In the genomic region with DNA sequence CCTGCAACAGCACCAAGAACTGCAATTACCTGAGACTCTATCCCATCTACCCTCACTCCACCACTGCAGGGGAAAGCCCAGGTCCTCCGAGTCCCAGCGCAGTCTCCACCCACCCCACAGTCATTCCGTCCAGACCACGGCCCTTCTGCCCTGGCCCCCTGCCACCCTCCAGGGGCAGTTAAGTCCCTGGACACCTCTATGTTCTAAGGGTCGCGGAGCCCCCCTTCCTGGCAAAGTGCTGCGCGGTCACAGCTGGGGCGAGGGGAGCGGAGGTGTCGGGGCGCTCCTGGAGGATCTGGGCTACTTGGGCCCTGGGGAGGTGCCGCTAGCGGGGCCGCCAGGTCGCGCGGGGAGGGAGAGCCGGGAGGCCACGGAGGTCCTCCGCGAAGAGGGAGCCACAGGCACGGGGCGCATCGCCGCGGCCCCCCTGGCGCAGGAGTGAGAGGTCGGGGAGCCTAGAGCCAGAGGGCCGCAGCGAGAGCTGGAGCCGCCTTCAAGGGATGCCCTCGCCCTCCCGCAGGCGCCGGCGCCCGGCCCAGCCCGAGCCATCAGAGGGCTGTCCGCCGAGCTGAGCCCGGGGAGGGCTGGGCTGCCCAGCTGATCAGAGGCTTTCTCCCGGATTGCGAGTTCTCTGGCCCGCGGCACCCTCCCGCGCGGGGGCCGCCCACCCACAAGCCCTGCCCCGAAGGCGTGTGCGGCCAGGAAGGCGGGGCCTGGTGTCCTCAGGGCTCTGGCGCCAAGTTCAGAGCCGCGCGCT, we compare ENCODE assay signal across 8 cellular contexts. TPM values are rescaled to one million over a fixed set of nuclear protein-coding genes. Genes with fewer than 3 reads are reported as not detected.
DNase-seq lines count a peak whose midpoint lies in the region; ATAC-seq, FAIRE-seq and TF ChIP-seq lines count a peak whose summit lies in the region.

No MANE protein-coding gene starts in this region.

- POLR2A ChIA-PET in GM10248 (lab: Yijun Ruan, JAX), result no interaction called here
- POLR2A ChIA-PET in IMR-90 (lab: Charles Lee; ENCODE audit: unreplicated experiment), result no interaction called here

- no peak overlapping the region for H2AK5ac ChIP-seq in IMR-90 (ENCODE audit: low read depth, low read length)

- H2AFZ ChIP-seq in IMR-90 (replicated peaks; ENCODE audit: low read length, poor library complexity) (peak overlapping the region; percentile 91), keratinocyte (ENCODE audit: control insufficient read depth, low read length) (peak overlapping the region; percentile 19)

- H2AK9ac ChIP-seq in IMR-90 (replicated peaks; ENCODE audit: low read depth, low read length, poor library complexity), result peak overlapping the region; percentile 37

- H2BK15ac ChIP-seq in IMR-90 (ENCODE audit: low read depth, low read length), result no peak overlapping the region

- CTCF ChIA-PET in GM10248 (lab: Yijun Ruan, JAX) (no interaction called here), IMR-90 (lab: Yijun Ruan, JAX) (interaction anchor here (1.1 kb wide), 2 partner anchors 176 to 1098 kb away, joined by 3 read pairs; no protein-coding TSS in a partner anchor)

- H3K4me1 ChIP-seq in IMR-90 (ENCODE audit: control insufficient read depth, insufficient read depth, low read length) (peaks cover 2% of the 10 kb centered on the region; the same call in 1 of the 2 replicates), keratinocyte (ENCODE audit: control insufficient read depth, extremely low read depth, insufficient read depth, low read length) (peaks cover 3% of the 10 kb centered on the region)

- H3K9me1 ChIP-seq in IMR-90 (ENCODE audit: insufficient read depth, low read length) (peaks cover 3% of the 10 kb centered on the region), keratinocyte (ENCODE audit: control insufficient read depth, extremely low read depth, insufficient read depth, low read length) (no peaks in the 10 kb centered on the region)

- intact Hi-C loops in IMR-90 (cut with micrococcal nuclease), result no loop called here

- no TSS peak for BruUV-seq in IMR-90 (replicated peaks; lab: Mats Ljungman, UMichigan)

- H3K79me1 ChIP-seq in IMR-90 (ENCODE audit: low read depth in 1 of 2, low read length in 2 of 2), result peaks cover 0 to 6% of the 10 kb centered on the region in 2 experiments; a peak in 1 of 4 replicates

- H3K36me3 ChIP-seq in IMR-90 (ENCODE audit: control insufficient read depth, insufficient read depth, low read length), result no peaks in the 10 kb centered on the region
- no peaks in the 10 kb centered on the region for H3K36me3 ChIP-seq in keratinocyte (ENCODE audit: control insufficient read depth in 2 of 2, extremely low read depth in 1 of 2, insufficient read depth in 2 of 2, low read length in 2 of 2)

- peak overlapping the region; percentile 58 for H3K4me3 ChIP-seq in IMR-90 (ENCODE audit: insufficient read depth, low read depth, low read length)
- H3K4me3 ChIP-seq in keratinocyte (ENCODE audit: control insufficient read depth in 2 of 3, extremely low read depth in 1 of 3, insufficient read depth in 2 of 3, low read depth in 1 of 3, low read length in 3 of 3), result peak overlapping the region; percentile 35 to 49 (median 43)

- H2BK120ac ChIP-seq in IMR-90 (ENCODE audit: low read depth, low read length), result 0 out of 2 replicates have a peak overlapping the region, but pooled peaks have one; percentile 19

- no peaks in the 10 kb centered on the region for H3K9me3 ChIP-seq in IMR-90 (ENCODE audit: control insufficient read depth, insufficient read depth, low read length)
- H3K9me3 ChIP-seq in keratinocyte (ENCODE audit: control insufficient read depth, low read depth, low read length), result no peaks in the 10 kb centered on the region

- H3K18ac ChIP-seq in IMR-90 (ENCODE audit: low read depth, low read length), result no peak overlapping the region

- TF ChIP-seq POLR2A in IMR-90 (IDR thresholded peaks at IDR 0.05; ENCODE audit: low read depth, low read length), result no peak

- no peak overlapping the region for H2BK5ac ChIP-seq in IMR-90 (ENCODE audit: low read depth, low read length, poor library complexity, severe bottlenecking)

- in situ Hi-C loops in IMR-90 (cut with MboI; ENCODE audit: low sequenced_read_pairs), result loop anchor here (5.0 kb wide), 2 partner anchors 175 to 1100 kb away; a partner anchor contains a TSS

- H3K4me2 ChIP-seq in IMR-90 (ENCODE audit: low read depth, low read length) (peak overlapping the region; percentile 63), keratinocyte (ENCODE audit: control insufficient read depth, extremely low read depth, insufficient read depth, low read depth, low read length) (peak overlapping the region; percentile 66)

- no peak for TF ChIP-seq CTCF in GM10248 (IDR thresholded peaks at IDR 0.05; ENCODE audit: control extremely low read depth, extremely low read depth, low read depth, missing control alignments)
- TF ChIP-seq CTCF in IMR-90 (conservative IDR thresholded peaks at IDR 0.05; ENCODE audit: low read depth, low read length), result no peak; the same call in 1 of the 2 replicates
- TF ChIP-seq CTCF in keratinocyte (optimal IDR thresholded peaks at IDR 0.05 in 1 of 3, IDR thresholded peaks at IDR 0.05 in 1 of 3, conservative IDR thresholded peaks at IDR 0.05 in 1 of 3; ENCODE audit: extremely low read depth in 1 of 3, insufficient read depth in 2 of 3, low read length in 3 of 3), result no peak

- DNase-seq in GM10248 (ENCODE audit: extremely low spot score) (peak; percentile 62), IMR-90 (peak; percentile 62), cerebellum (ENCODE audit: low spot score) (peak; percentile 46), keratinocyte (ENCODE audit: low read depth, low spot score) (peak; percentile 11), DMS79 (lab: John Stamatoyannopoulos, UW) (no peak)
- DNase-seq in activated CD4-positive, CD25-positive, alpha-beta regulatory T cell treated with anti-CD3 and anti-CD28 coated beads, Interleukin-2, amount 50 U/mL, for 16 hours (ENCODE audit: low read depth, low spot score), result peak; percentile 19
- DNase-seq in stimulated activated CD4-positive, alpha-beta T cell treated with anti-CD3 and anti-CD28 coated beads, Interleukin-12 subunit alpha, Interleukin-12 subunit beta, amount 100 ng/mL, for 24 hours (ENCODE audit: low read depth in 2 of 2), result peak; percentile 34 to 57

- H3K9ac ChIP-seq in IMR-90 (ENCODE audit: low read depth, low read length) (peak overlapping the region; percentile 24; the same call in 1 of the 2 replicates), keratinocyte (ENCODE audit: control insufficient read depth, extremely low read depth, insufficient read depth, low read length) (no peak overlapping the region)

- H4K91ac ChIP-seq in IMR-90 (ENCODE audit: insufficient read depth, low read depth, low read length), result no peak overlapping the region

- no peak overlapping the region for H3K23ac ChIP-seq in IMR-90 (ENCODE audit: low read depth, low read length)

- H3K56ac ChIP-seq in IMR-90 (ENCODE audit: extremely low read depth, insufficient read depth, low read length), result no peak overlapping the region

- no peak for TF ChIP-seq RAD21 in IMR-90 (IDR thresholded peaks at IDR 0.05; ENCODE audit: low read length)

- H2BK20ac ChIP-seq in IMR-90 (ENCODE audit: low read depth, low read length), result no peak overlapping the region

- ATAC-seq in IMR-90 (ENCODE audit: low read depth) (peak; percentile 91), GM18502 (IDR thresholded peaks at IDR 0.05; ENCODE audit: poor library complexity, unreplicated experiment) (no peak)

- H4K5ac ChIP-seq in IMR-90 (ENCODE audit: low read depth, low read length), result no peak overlapping the region

- H4K20me1 ChIP-seq in IMR-90 (ENCODE audit: insufficient read depth, low read length) (no peaks in the 10 kb centered on the region), keratinocyte (ENCODE audit: control insufficient read depth, extremely low read depth, insufficient read depth, low read length) (no peaks in the 10 kb centered on the region)

- no peak overlapping the region for H3K4ac ChIP-seq in IMR-90 (ENCODE audit: low read depth, low read length)

- dilution Hi-C loops in IMR-90 (cut with HindIII; ENCODE audit: low sequenced_read_pairs, unreplicated experiment), result no loop called here
- dilution Hi-C loops in keratinocyte (cut with MboI; ENCODE audit: extremely low pct_ligation_motif_present, low sequenced_read_pairs), result no loop called here

- no peak for FAIRE-seq in keratinocyte (lab: Jason Lieb, UNC)

- WGBS in IMR-90 (ENCODE audit: extremely low coverage in 2 of 2, insufficient read length in 1 of 2), 2 experiments, result 1% methylated on average over 16 of the region's 58 CpGs; no CpG with 5 or more reads in 1 of the 2 experiments

- H3K27me3 ChIP-seq in IMR-90 (ENCODE audit: control insufficient read depth, insufficient read depth, low read length) (peaks cover 6% of the 10 kb centered on the region), keratinocyte (ENCODE audit: control insufficient read depth, extremely low read depth, insufficient read depth, low read length) (peaks cover 22% of the 10 kb centered on the region)

- no peak overlapping the region; the same call in 1 of the 2 replicates for H3K14ac ChIP-seq in IMR-90 (replicated peaks; ENCODE audit: low read depth, low read length)

- H3K79me2 ChIP-seq in keratinocyte (ENCODE audit: control insufficient read depth, insufficient read depth, low read length), result no peaks in the 10 kb centered on the region

- H4K8ac ChIP-seq in IMR-90 (ENCODE audit: low read depth in 2 of 2, low read length in 2 of 2), result peak overlapping the region in 1 of 2 experiments; percentile 10; a peak in 1 of 4 replicates

- H3K27ac ChIP-seq in IMR-90 (ENCODE audit: insufficient read depth, low read length), result no peak overlapping the region; the same call in 1 of the 2 replicates
- no peak overlapping the region for H3K27ac ChIP-seq in keratinocyte (ENCODE audit: control insufficient read depth, insufficient read depth, low read length)

RNA-seq across cellular contexts. Expression of a gene that starts 4.2 kb away (rescaled TPM):
- total RNA-seq in IMR-90 (2012; rRNA removed) (not detected in 2 replicates), cerebellum (not detected)
- polyA plus RNA-seq in IMR-90 (2012; rRNA removed) (not detected in 2 replicates), keratinocyte (not detected in 3 replicates)
- polyA plus RNA-seq in IMR-90 (2012; cell fraction: cytosol; rRNA removed), result not detected in 2 replicates
- 0.03 TPM in 1 of 2 replicates, not detected in the other for polyA plus RNA-seq in IMR-90 (2012; cell fraction: nucleus; rRNA removed; ENCODE audit: low replicate concordance)
- polyA plus RNA-seq in keratinocyte (2011; ENCODE audit: low read depth), result not detected
- polyA plus RNA-seq in keratinocyte (2011; cell fraction: cytosol; rRNA removed), result not detected in 2 replicates
- polyA plus RNA-seq in keratinocyte (2011; cell fraction: nucleus; rRNA removed), result not detected in 2 replicates
- not detected in 2 replicates for polyA plus RNA-seq in keratinocyte (2012; ENCODE audit: low replicate concordance)
- polyA minus RNA-seq in keratinocyte, result not detected in 3 replicates
- polyA minus RNA-seq in keratinocyte (2011; cell fraction: cytosol; rRNA and poly(A)+ RNA removed), result not detected
- not detected in 2 replicates for polyA minus RNA-seq in keratinocyte (2011; cell fraction: nucleus; rRNA and poly(A)+ RNA removed)
